ENCODE assay signal across 8 cellular contexts in the genomic region with DNA sequence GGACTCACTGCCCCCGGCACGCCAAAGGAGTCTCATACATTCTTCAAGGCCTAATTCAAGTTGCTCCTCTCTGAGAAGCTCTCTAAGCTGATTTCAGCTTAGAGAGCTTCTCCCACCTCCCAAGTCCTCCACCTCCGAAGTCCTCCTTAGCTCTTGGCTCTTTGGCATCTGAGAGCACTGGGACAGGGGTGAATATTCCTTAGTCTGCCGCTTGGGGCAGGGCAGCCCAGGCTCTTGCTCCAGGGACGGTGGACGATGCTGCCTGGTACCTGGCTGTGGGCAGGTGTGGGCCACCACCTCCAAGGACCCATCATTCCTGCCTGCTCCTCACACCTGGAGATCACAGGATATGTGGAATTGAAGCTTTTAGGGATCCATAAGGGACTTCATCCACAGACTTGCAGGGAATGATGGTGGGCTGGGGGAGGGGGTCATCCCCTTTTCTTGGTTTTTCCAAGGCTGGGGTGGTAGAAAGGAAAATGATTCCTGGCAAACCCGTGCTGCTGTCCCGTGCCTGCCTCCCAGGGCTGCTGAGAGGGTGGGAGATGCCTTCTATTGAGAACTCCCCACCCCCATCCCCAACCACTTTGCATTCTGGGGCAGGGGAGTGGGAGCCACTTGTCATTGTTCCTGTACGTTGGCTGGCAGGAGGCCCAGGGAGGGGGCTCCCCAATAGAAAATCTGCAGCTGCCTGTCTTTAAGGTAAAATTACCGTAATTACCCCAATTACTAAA. TPM values are rescaled to one million over a fixed set of nuclear protein-coding genes. Genes with fewer than 3 reads are reported as not detected.
DNase-seq lines count a peak whose midpoint lies in the region; ATAC-seq and TF ChIP-seq lines count a peak whose summit lies in the region.

No MANE protein-coding gene starts in this region.

- POLR2A ChIA-PET in SK-N-SH (lab: Yijun Ruan, JAX), result no interaction called here

- H3F3A ChIP-seq in DOHH2 (ENCODE audit: control insufficient read depth, insufficient read depth) (no peaks in the 10 kb centered on the region), SK-N-SH (replicated peaks; ENCODE audit: insufficient read depth) (no peaks in the 10 kb centered on the region)

- DNase-seq in HK-2 (ENCODE audit: unreplicated experiment) (peak; percentile 41), SK-N-SH (peak; percentile 45), cardiac fibroblast (ENCODE audit: low read depth in 2 of 2) (peak; percentile 15 to 18), lung microvascular endothelial cell (ENCODE audit: low read depth in 2 of 2) (peak; percentile 28 to 33), vagina (ENCODE audit: extremely low spot score in 2 of 2) (no peak)

- H3K4me1 ChIP-seq in DOHH2 (ENCODE audit: control insufficient read depth, low read length) (no peaks in the 10 kb centered on the region), SK-N-SH (ENCODE audit: control insufficient read depth in 1 of 2, insufficient read depth in 2 of 2, low read depth in 1 of 2, low read length in 1 of 2) (no peaks in the 10 kb centered on the region), vagina (no peaks in the 10 kb centered on the region)

- H3K4me2 ChIP-seq in DOHH2 (ENCODE audit: low read length), result no peak overlapping the region
- H3K4me2 ChIP-seq in SK-N-SH, result no peak overlapping the region

- TF ChIP-seq CTCF in DOHH2 (IDR thresholded peaks at IDR 0.05; ENCODE audit: low read depth, low read length, poor library complexity, severe bottlenecking), result peak; percentile 64
- peak; percentile 22; the same call in 1 of the 2 replicates for TF ChIP-seq CTCF in SK-N-SH (IDR thresholded peaks at IDR 0.05)
- peak; percentile 74 for TF ChIP-seq CTCF in cardiac fibroblast (IDR thresholded peaks at IDR 0.05; ENCODE audit: low read depth, low read length)
- TF ChIP-seq CTCF in vagina (IDR thresholded peaks at IDR 0.05), result no peak

- no peak overlapping the region for H2AFZ ChIP-seq in SK-N-SH (ENCODE audit: low read depth)

- TF ChIP-seq EP300 in SK-N-SH (IDR thresholded peaks at IDR 0.05; ENCODE audit: borderline replicate concordance in 1 of 2, low read depth in 1 of 2, low read length in 1 of 2), result no peak

- no peak for TF ChIP-seq POLR2A in vagina (IDR thresholded peaks at IDR 0.05)

- H3K4me3 ChIP-seq in DOHH2 (ENCODE audit: low read length), result no peak overlapping the region
- no peak overlapping the region; a peak in 1 of 4 replicates for H3K4me3 ChIP-seq in SK-N-SH (ENCODE audit: low read depth in 2 of 2, low read length in 1 of 2)
- no peak overlapping the region for H3K4me3 ChIP-seq in cardiac fibroblast (replicated peaks in 1 of 2; ENCODE audit: low read depth in 2 of 2, low read length in 2 of 2)
- no peak overlapping the region for H3K4me3 ChIP-seq in vagina

- WGBS in SK-N-SH (ENCODE audit: low lambda C conversion rate), result 53% methylated on average over 10 of the region's 10 CpGs

- no peak overlapping the region for H3K27ac ChIP-seq in DOHH2 (ENCODE audit: low read depth, low read length)
- H3K27ac ChIP-seq in SK-N-SH (ENCODE audit: low read depth in 2 of 2, low read length in 1 of 2), result no peak overlapping the region
- H3K27ac ChIP-seq in vagina, result no peak overlapping the region

- TF ChIP-seq RAD21 in SK-N-SH (IDR thresholded peaks at IDR 0.05; ENCODE audit: low read length), result peak; percentile 41

- H3K36me3 ChIP-seq in DOHH2 (ENCODE audit: control insufficient read depth, low read length) (no peaks in the 10 kb centered on the region), SK-N-SH (replicated peaks in 1 of 2; ENCODE audit: control insufficient read depth in 1 of 2, insufficient read depth in 2 of 2, low read length in 1 of 2) (no peaks in the 10 kb centered on the region), vagina (no peaks in the 10 kb centered on the region)

- no peak overlapping the region for H3K9ac ChIP-seq in SK-N-SH

- intact Hi-C loops in vagina (cut with DNase I), result no loop called here

- 0 out of 2 replicates have a peak, but pooled peaks cover 6% of the 10 kb centered on the region for H4K20me1 ChIP-seq in DOHH2 (ENCODE audit: control insufficient read depth, insufficient read depth, low read depth, low read length)
- H4K20me1 ChIP-seq in SK-N-SH (ENCODE audit: insufficient read depth), result no peaks in the 10 kb centered on the region

- H3K79me2 ChIP-seq in DOHH2 (ENCODE audit: control insufficient read depth, low read length) (no peaks in the 10 kb centered on the region), SK-N-SH (ENCODE audit: insufficient read depth) (no peaks in the 10 kb centered on the region)

- H3K9me2 ChIP-seq in DOHH2 (replicated peaks; ENCODE audit: control insufficient read depth, low read length), result no peaks in the 10 kb centered on the region
- no peaks in the 10 kb centered on the region for H3K9me2 ChIP-seq in SK-N-SH

- CTCF ChIA-PET in SK-N-SH (lab: Yijun Ruan, JAX), result interaction anchor here (0.6 to 6.4 kb wide), 18 partner anchors 9 to 390 kb away, joined by 3 to 87 read pairs (median 4); a partner anchor contains a TSS

- ATAC-seq in GM18909 (IDR thresholded peaks at IDR 0.05; ENCODE audit: poor library complexity, unreplicated experiment), result no peak
- ATAC-seq in HG02763 (IDR thresholded peaks at IDR 0.05; ENCODE audit: unreplicated experiment), result no peak

- H3K9me3 ChIP-seq in DOHH2 (ENCODE audit: control insufficient read depth, insufficient read depth, low read length) (no peaks in the 10 kb centered on the region), SK-N-SH (no peaks in the 10 kb centered on the region), vagina (no peaks in the 10 kb centered on the region)

- H3K27me3 ChIP-seq in DOHH2 (ENCODE audit: control insufficient read depth, low read length) (peaks cover 6% of the 10 kb centered on the region), SK-N-SH (ENCODE audit: insufficient read depth) (no peaks in the 10 kb centered on the region), vagina (no peaks in the 10 kb centered on the region)

TF ChIP-seq in SK-N-SH, 30 proteins besides CTCF, POLR2A, EP300 and RAD21 (continues in another document):
- TF ChIP-seq ELF1 (IDR thresholded peaks at IDR 0.05) (no peak), SMC3 (IDR thresholded peaks at IDR 0.05; ENCODE audit: low read depth, low read length) (no peak), TEAD4 (IDR thresholded peaks at IDR 0.05; ENCODE audit: borderline replicate concordance, insufficient read depth) (no peak), RFX5 (IDR thresholded peaks at IDR 0.05; ENCODE audit: low read length) (no peak), EZH2phosphoT487 (IDR thresholded peaks at IDR 0.05; ENCODE audit: borderline replicate concordance, low read depth) (no peak), MXI1 (IDR thresholded peaks at IDR 0.05; ENCODE audit: low read depth, low read length) (no peak), TAF1 (IDR thresholded peaks at IDR 0.05; ENCODE audit: borderline replicate concordance, low read depth, low read length) (no peak), GABPA (IDR thresholded peaks at IDR 0.05; ENCODE audit: low read depth) (no peak), RXRA (IDR thresholded peaks at IDR 0.05; ENCODE audit: borderline replicate concordance, low read depth) (no peak)
- TF ChIP-seq, protein P1, sequence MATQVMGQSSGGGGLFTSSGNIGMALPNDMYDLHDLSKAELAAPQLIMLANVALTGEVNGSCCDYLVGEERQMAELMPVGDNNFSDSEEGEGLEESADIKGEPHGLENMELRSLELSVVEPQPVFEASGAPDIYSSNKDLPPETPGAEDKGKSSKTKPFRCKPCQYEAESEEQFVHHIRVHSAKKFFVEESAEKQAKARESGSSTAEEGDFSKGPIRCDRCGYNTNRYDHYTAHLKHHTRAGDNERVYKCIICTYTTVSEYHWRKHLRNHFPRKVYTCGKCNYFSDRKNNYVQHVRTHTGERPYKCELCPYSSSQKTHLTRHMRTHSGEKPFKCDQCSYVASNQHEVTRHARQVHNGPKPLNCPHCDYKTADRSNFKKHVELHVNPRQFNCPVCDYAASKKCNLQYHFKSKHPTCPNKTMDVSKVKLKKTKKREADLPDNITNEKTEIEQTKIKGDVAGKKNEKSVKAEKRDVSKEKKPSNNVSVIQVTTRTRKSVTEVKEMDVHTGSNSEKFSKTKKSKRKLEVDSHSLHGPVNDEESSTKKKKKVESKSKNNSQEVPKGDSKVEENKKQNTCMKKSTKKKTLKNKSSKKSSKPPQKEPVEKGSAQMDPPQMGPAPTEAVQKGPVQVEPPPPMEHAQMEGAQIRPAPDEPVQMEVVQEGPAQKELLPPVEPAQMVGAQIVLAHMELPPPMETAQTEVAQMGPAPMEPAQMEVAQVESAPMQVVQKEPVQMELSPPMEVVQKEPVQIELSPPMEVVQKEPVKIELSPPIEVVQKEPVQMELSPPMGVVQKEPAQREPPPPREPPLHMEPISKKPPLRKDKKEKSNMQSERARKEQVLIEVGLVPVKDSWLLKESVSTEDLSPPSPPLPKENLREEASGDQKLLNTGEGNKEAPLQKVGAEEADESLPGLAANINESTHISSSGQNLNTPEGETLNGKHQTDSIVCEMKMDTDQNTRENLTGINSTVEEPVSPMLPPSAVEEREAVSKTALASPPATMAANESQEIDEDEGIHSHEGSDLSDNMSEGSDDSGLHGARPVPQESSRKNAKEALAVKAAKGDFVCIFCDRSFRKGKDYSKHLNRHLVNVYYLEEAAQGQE (IDR thresholded peaks at IDR 0.05; ENCODE audit: low read depth, low read length), result no peak
- TF ChIP-seq, protein P2, sequence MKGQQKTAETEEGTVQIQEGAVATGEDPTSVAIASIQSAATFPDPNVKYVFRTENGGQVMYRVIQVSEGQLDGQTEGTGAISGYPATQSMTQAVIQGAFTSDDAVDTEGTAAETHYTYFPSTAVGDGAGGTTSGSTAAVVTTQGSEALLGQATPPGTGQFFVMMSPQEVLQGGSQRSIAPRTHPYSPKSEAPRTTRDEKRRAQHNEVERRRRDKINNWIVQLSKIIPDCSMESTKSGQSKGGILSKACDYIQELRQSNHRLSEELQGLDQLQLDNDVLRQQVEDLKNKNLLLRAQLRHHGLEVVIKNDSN (IDR thresholded peaks at IDR 0.05; ENCODE audit: borderline replicate concordance, low read depth), result no peak

RNA-seq across cellular contexts. Expression of a gene that starts 57.4 kb away (rescaled TPM):
- polyA plus RNA-seq in SK-N-SH (2012; rRNA removed), result 0.02 TPM in 1 of 2 replicates, not detected in the other
- polyA plus RNA-seq in SK-N-SH (2012; cell fraction: cytosol; rRNA removed), result 0.03 TPM in 2 replicates
- polyA plus RNA-seq in SK-N-SH (2012; cell fraction: nucleus; rRNA removed), result 0.19 and 0.33 TPM in 2 replicates
- total RNA-seq in lung microvascular endothelial cell, result not detected in 2 replicates
- 21.9 TPM for total RNA-seq in vagina

Comparison
In these comparisons a context has a peak if more than half of its experiments do, and no peak if none do; other contexts are left out.
1. CTCF ChIP-seq: peak in DOHH2 (single experiment), SK-N-SH (single experiment) and cardiac fibroblast (single experiment); none in vagina (0 of 3).
2. DNase-seq: peak in HK-2 (single experiment), SK-N-SH (single experiment), cardiac fibroblast (2 of 2) and lung microvascular endothelial cell (2 of 2); none in vagina (0 of 2).
3. RNA of a gene that starts 57.4 kb away (total RNA-seq): 21.9 TPM in vagina (single experiment); not detected in lung microvascular endothelial cell; every median in the first group is over 10 times any median in the second.